15 cellular contexts compared by ENCODE assay signal in genomic region chr14:22159049-22159448, GRCh38.
A peak's percentile ranks its signal among the peaks of the same experiment; 100 is the strongest.
DNase-seq lines count a peak whose midpoint lies in the region; ATAC-seq and TF ChIP-seq lines count a peak whose summit lies in the region.
"Had no signal": no experiment of that assay in that cellular context is flagged by ENCODE, and none has a peak within 500 bp of the region (broad histone marks: within the 10 kb centered on the region; RNA-seq: fewer than 3 reads in every experiment).

No MANE protein-coding gene starts in this region.

- intact Hi-C loops in CD8-positive, alpha-beta T cell (cut with DNase I, micrococcal nuclease): no loop called here
- intact Hi-C loops in left colon (cut with DNase I, micrococcal nuclease): no loop called here

- no peak for TF ChIP-seq CTCF in CD8-positive, alpha-beta T cell (IDR thresholded peaks at IDR 0.05)

- DNase-seq in CD8-positive, alpha-beta T cell: no peak
- DNase-seq in left colon: no peak
- DNase-seq in stimulated activated effector memory CD8-positive, alpha-beta T cell treated with anti-CD3 and anti-CD28 coated beads, Interleukin-12 subunit alpha, Interleukin-12 subunit beta, amount 100 ng/mL, for 72 hours (ENCODE audit: low spot score in 2 of 2): no peak
- no peak for DNase-seq in activated effector memory CD4-positive, alpha-beta T cell treated with anti-CD3 and anti-CD28 coated beads, Interleukin-2, amount 50 U/mL, for 16 hours
- DNase-seq: activated T-cell treated with anti-CD3 and anti-CD28 coated beads for 4 hours, NCI-H1092 treated with DMSO at 0.1 percent for 48 hours, NCI-H2171 treated with DMSO at 0.1 percent for 48 hours, psoas muscle, T-cell, upper lobe of left lung had no signal

- H3K27me3 Mint-ChIP-seq in CD8-positive, alpha-beta T cell (ENCODE audit: low read depth): no peaks in the 10 kb centered on the region
- no peaks in the 10 kb centered on the region for H3K27me3 Mint-ChIP-seq in activated T-helper 17 cell treated with anti-CD3 and anti-CD28 coated beads, Interleukin-2, amount 50 U/mL, for 72 hours
- H3K27me3 Mint-ChIP-seq: T-cell had no signal

- no peak overlapping the region for H3K27ac ChIP-seq in CD8-positive, alpha-beta T cell (ENCODE audit: low read depth, low read length)
- peak overlapping the region; percentile 32 for H3K27ac ChIP-seq in KOPT-K1 (ENCODE audit: low read depth, low read length, poor library complexity, severe bottlenecking)
- H3K27ac ChIP-seq: psoas muscle, upper lobe of left lung had no signal

- CTCF ChIA-PET in CD8-positive, alpha-beta T cell (lab: Charles Lee): no interaction called here

- H3K4me3 ChIP-seq in CD8-positive, alpha-beta T cell (ENCODE audit: low read depth, low read length): no peak overlapping the region
- H3K4me3 ChIP-seq: psoas muscle, upper lobe of left lung had no signal

- H3K27me3 ChIP-seq in CD8-positive, alpha-beta T cell (ENCODE audit: insufficient read depth, low read length): no peaks in the 10 kb centered on the region
- H3K27me3 ChIP-seq: upper lobe of left lung had no signal

- no peaks in the 10 kb centered on the region for H3K9me3 ChIP-seq in CD8-positive, alpha-beta T cell (ENCODE audit: low read length)
- H3K9me3 ChIP-seq in KOPT-K1 (ENCODE audit: insufficient read depth, low read length, poor library complexity, severe bottlenecking): no peaks in the 10 kb centered on the region
- H3K9me3 ChIP-seq: psoas muscle, upper lobe of left lung had no signal

- peaks cover 16% of the 10 kb centered on the region for H3K4me1 Mint-ChIP-seq in CD8-positive, alpha-beta T cell (ENCODE audit: low read depth)
- no peaks in the 10 kb centered on the region for H3K4me1 Mint-ChIP-seq in activated T-helper 17 cell treated with anti-CD3 and anti-CD28 coated beads, Interleukin-2, amount 50 U/mL, for 72 hours
- H3K4me1 Mint-ChIP-seq in stimulated activated effector memory CD8-positive, alpha-beta T cell treated with anti-CD3 and anti-CD28 coated beads, Interleukin-12 subunit alpha, Interleukin-12 subunit beta, amount 100 ng/mL, for 72 hours: no peaks in the 10 kb centered on the region
- H3K4me1 Mint-ChIP-seq: brain had no signal

- H3K4me3 Mint-ChIP-seq in CD8-positive, alpha-beta T cell: no peak overlapping the region
- H3K4me3 Mint-ChIP-seq in activated T-helper 17 cell treated with anti-CD3 and anti-CD28 coated beads, Interleukin-2, amount 50 U/mL, for 72 hours: peak overlapping the region; percentile 10
- H3K4me3 Mint-ChIP-seq in stimulated activated effector memory CD8-positive, alpha-beta T cell treated with anti-CD3 and anti-CD28 coated beads, Interleukin-12 subunit alpha, Interleukin-12 subunit beta, amount 100 ng/mL, for 72 hours: no peak overlapping the region
- H3K4me3 Mint-ChIP-seq: brain, CD14-positive monocyte, T-cell had no signal

- no peaks in the 10 kb centered on the region for H3K4me1 ChIP-seq in CD8-positive, alpha-beta T cell (ENCODE audit: insufficient read depth, low read length)
- H3K4me1 ChIP-seq: psoas muscle, upper lobe of left lung had no signal

- H3K27ac Mint-ChIP-seq in CD8-positive, alpha-beta T cell: peak overlapping the region; percentile 57
- H3K27ac Mint-ChIP-seq in activated T-helper 17 cell treated with anti-CD3 and anti-CD28 coated beads, Interleukin-2, amount 50 U/mL, for 72 hours: no peak overlapping the region
- H3K27ac Mint-ChIP-seq in stimulated activated effector memory CD8-positive, alpha-beta T cell treated with anti-CD3 and anti-CD28 coated beads, Interleukin-12 subunit alpha, Interleukin-12 subunit beta, amount 100 ng/mL, for 72 hours: no peak overlapping the region
- H3K27ac Mint-ChIP-seq: brain, CD14-positive monocyte had no signal

- H3K36me3 ChIP-seq in CD8-positive, alpha-beta T cell (ENCODE audit: insufficient read depth, low read length): no peaks in the 10 kb centered on the region
- H3K36me3 ChIP-seq in KOPT-K1 (ENCODE audit: insufficient read depth, low read length): no peaks in the 10 kb centered on the region
- H3K36me3 ChIP-seq: upper lobe of left lung had no signal

- no peak for ATAC-seq in CD8-positive, alpha-beta T cell
- ATAC-seq in activated T-helper 17 cell treated with anti-CD3 and anti-CD28 coated beads, Interleukin-2, amount 50 U/mL, for 72 hours (replicated peaks): no peak
- peak; percentile 51 for ATAC-seq in left colon
- ATAC-seq in stimulated activated effector memory CD8-positive, alpha-beta T cell treated with anti-CD3 and anti-CD28 coated beads, Interleukin-12 subunit alpha, Interleukin-12 subunit beta, amount 100 ng/mL, for 72 hours: no peak
- no peak for ATAC-seq in GM18519 (IDR thresholded peaks at IDR 0.05; ENCODE audit: low FRiP score, unreplicated experiment)
- ATAC-seq: T-cell had no signal

- POLR2A ChIA-PET in CD8-positive, alpha-beta T cell (lab: Charles Lee): interaction anchor here (0.8 kb wide), 1 partner anchor 394 kb away, joined by 3 read pairs; no protein-coding TSS in a partner anchor

- H3K36me3 Mint-ChIP-seq in CD8-positive, alpha-beta T cell: peaks cover 2% of the 10 kb centered on the region
- no peaks in the 10 kb centered on the region for H3K36me3 Mint-ChIP-seq in activated T-helper 17 cell treated with anti-CD3 and anti-CD28 coated beads, Interleukin-2, amount 50 U/mL, for 72 hours (ENCODE audit: low read depth)
- H3K36me3 Mint-ChIP-seq in stimulated activated effector memory CD8-positive, alpha-beta T cell treated with anti-CD3 and anti-CD28 coated beads, Interleukin-12 subunit alpha, Interleukin-12 subunit beta, amount 100 ng/mL, for 72 hours: no peaks in the 10 kb centered on the region
- H3K36me3 Mint-ChIP-seq: brain, CD14-positive monocyte, T-cell had no signal

- H3K9me3 Mint-ChIP-seq in CD8-positive, alpha-beta T cell: no peaks in the 10 kb centered on the region
- no peaks in the 10 kb centered on the region for H3K9me3 Mint-ChIP-seq in activated T-helper 17 cell treated with anti-CD3 and anti-CD28 coated beads, Interleukin-2, amount 50 U/mL, for 72 hours
- H3K9me3 Mint-ChIP-seq in stimulated activated effector memory CD8-positive, alpha-beta T cell treated with anti-CD3 and anti-CD28 coated beads, Interleukin-12 subunit alpha, Interleukin-12 subunit beta, amount 100 ng/mL, for 72 hours: no peaks in the 10 kb centered on the region
- H3K9me3 Mint-ChIP-seq: brain, CD14-positive monocyte, T-cell had no signal
